Comparison of ENCODE assay signal across 8 cellular contexts in genomic region chr1:37515185-37516034, GRCh38. TPM values are rescaled to one million over a fixed set of nuclear protein-coding genes. Genes with fewer than 3 reads are reported as not detected.
DNase-seq lines count a peak whose midpoint lies in the region; ATAC-seq, FAIRE-seq and TF ChIP-seq lines count a peak whose summit lies in the region.

No MANE protein-coding gene starts in this region.

- TF ChIP-seq POLR2A in HepG2 (IDR thresholded peaks at IDR 0.05; ENCODE audit: insufficient read depth in 1 of 2, low read depth in 2 of 2, low read length in 2 of 2) (no peak), tibial nerve (IDR thresholded peaks at IDR 0.05) (no peak)

- H3K79me2 ChIP-seq in HepG2 (ENCODE audit: insufficient read depth, low read length) = peaks cover 20% of the 10 kb centered on the region

- H3K4me2 ChIP-seq in HepG2 (ENCODE audit: low read depth, low read length) = peak overlapping the region; percentile 94

- no peak for DNase-seq in activated CD8-positive, alpha-beta memory T cell treated with anti-CD3 and anti-CD28 coated beads, Interleukin-2, amount 10 ng/mL, durations not matched to agents 7 days and 5 days
- DNase-seq in activated CD8-positive, alpha-beta memory T cell treated with anti-CD3 and anti-CD28 coated beads, Interleukin-2, amount 50 U/mL, for 48 hours = no peak
- no peak for DNase-seq in activated naive CD8-positive, alpha-beta T cell treated with anti-CD3 and anti-CD28 coated beads, Interleukin-2, amount 50 U/mL, for 24 hours
- DNase-seq in HepG2 (ENCODE audit: low spot score) (no peak), tibial nerve (ENCODE audit: low spot score in 2 of 2) (no peak), NCI-H1694 (lab: John Stamatoyannopoulos, UW) (no peak), NCI-H345 treated with DMSO at 0.1 percent for 48 hours (lab: John Stamatoyannopoulos, UW; ENCODE audit: unreplicated experiment) (no peak)

- no peaks in the 10 kb centered on the region for H3K9me3 Mint-ChIP-seq in activated CD8-positive, alpha-beta memory T cell treated with anti-CD3 and anti-CD28 coated beads, Interleukin-2, amount 10 ng/mL, durations not matched to agents 7 days and 5 days (ENCODE audit: low read depth)
- no peaks in the 10 kb centered on the region for H3K9me3 Mint-ChIP-seq in activated naive CD8-positive, alpha-beta T cell treated with anti-CD3 and anti-CD28 coated beads, Interleukin-2, amount 50 U/mL, for 24 hours

- peaks cover 23% of the 10 kb centered on the region for H3K4me1 ChIP-seq in HepG2 (ENCODE audit: insufficient read depth, low read length)
- peaks cover 0 to 31% (median 8%) of the 10 kb centered on the region in 4 donors for H3K4me1 ChIP-seq in tibial nerve

- peaks cover 47% of the 10 kb centered on the region for H3K4me1 Mint-ChIP-seq in activated CD8-positive, alpha-beta memory T cell treated with anti-CD3 and anti-CD28 coated beads, Interleukin-2, amount 10 ng/mL, durations not matched to agents 7 days and 5 days
- H3K4me1 Mint-ChIP-seq in activated naive CD8-positive, alpha-beta T cell treated with anti-CD3 and anti-CD28 coated beads, Interleukin-2, amount 50 U/mL, for 24 hours = peaks cover 58% of the 10 kb centered on the region

- peaks cover 27% of the 10 kb centered on the region for H3K36me3 Mint-ChIP-seq in activated CD8-positive, alpha-beta memory T cell treated with anti-CD3 and anti-CD28 coated beads, Interleukin-2, amount 10 ng/mL, durations not matched to agents 7 days and 5 days
- H3K36me3 Mint-ChIP-seq in activated naive CD8-positive, alpha-beta T cell treated with anti-CD3 and anti-CD28 coated beads, Interleukin-2, amount 50 U/mL, for 24 hours (ENCODE audit: low read depth) = peaks cover 22% of the 10 kb centered on the region

- intact Hi-C loops in HepG2 (cut with micrococcal nuclease; ENCODE audit: unreplicated experiment) = no loop called here

- peak overlapping the region; percentile 85 for H3K9ac ChIP-seq in HepG2 (ENCODE audit: insufficient read depth, low read depth, low read length)

- peak overlapping the region; percentile 92 for H3K4me3 Mint-ChIP-seq in activated CD8-positive, alpha-beta memory T cell treated with anti-CD3 and anti-CD28 coated beads, Interleukin-2, amount 10 ng/mL, durations not matched to agents 7 days and 5 days
- peak overlapping the region; percentile 87 for H3K4me3 Mint-ChIP-seq in activated naive CD8-positive, alpha-beta T cell treated with anti-CD3 and anti-CD28 coated beads, Interleukin-2, amount 50 U/mL, for 24 hours

- POLR2A ChIA-PET in HepG2 (lab: Yijun Ruan, JAX) = interaction anchor here (0.8 to 2.8 kb wide), 22 partner anchors 9 to 498 kb away, joined by 3 to 52 read pairs (median 8); partner anchors contain the start of genes CDCA8, DNALI1, GNL2 and SNIP1

- H3K27me3 ChIP-seq in HepG2 (ENCODE audit: control insufficient read depth in 1 of 2, insufficient read depth in 2 of 2, low read length in 2 of 2) (no peaks in the 10 kb centered on the region), tibial nerve (no peaks in the 10 kb centered on the region)

- ATAC-seq in activated CD8-positive, alpha-beta memory T cell treated with anti-CD3 and anti-CD28 coated beads, Interleukin-2, amount 10 ng/mL, durations not matched to agents 7 days and 5 days = no peak
- ATAC-seq in activated naive CD8-positive, alpha-beta T cell treated with anti-CD3 and anti-CD28 coated beads, Interleukin-2, amount 50 U/mL, for 24 hours = no peak
- ATAC-seq in HepG2 (no peak), GM19452 (IDR thresholded peaks at IDR 0.05; ENCODE audit: unreplicated experiment) (no peak)

- no peak overlapping the region for H2AFZ ChIP-seq in HepG2 (ENCODE audit: low read length)

- FAIRE-seq in HepG2 (lab: Jason Lieb, UNC) = peak; percentile 8

- TF ChIP-seq CTCF in HepG2 (CRISPR knock-in tag; IDR thresholded peaks at IDR 0.05) (no peak), tibial nerve (IDR thresholded peaks at IDR 0.05) (no peak)

- CTCF ChIA-PET in activated CD8-positive, alpha-beta memory T cell treated with anti-CD3 and anti-CD28 coated beads, Interleukin-2, amount 10 ng/mL, durations not matched to agents 7 days and 5 days (lab: Charles Lee) = interaction anchor here (0.7 to 3.0 kb wide), 19 partner anchors 9 to 176 kb away, joined by 3 to 18 read pairs (median 5); partner anchors contain the start of genes CDCA8 and SNIP1
- CTCF ChIA-PET in HepG2 (lab: Yijun Ruan, JAX; ENCODE audit: low intra/inter-chr PET ratio, low total read pairs) = interaction anchor here (1.1 kb wide), 1 partner anchor 167 kb away, joined by 4 read pairs; no protein-coding TSS in a partner anchor

- H3K27me3 Mint-ChIP-seq in activated CD8-positive, alpha-beta memory T cell treated with anti-CD3 and anti-CD28 coated beads, Interleukin-2, amount 10 ng/mL, durations not matched to agents 7 days and 5 days = no peaks in the 10 kb centered on the region
- no peaks in the 10 kb centered on the region for H3K27me3 Mint-ChIP-seq in activated naive CD8-positive, alpha-beta T cell treated with anti-CD3 and anti-CD28 coated beads, Interleukin-2, amount 50 U/mL, for 24 hours

- 57% methylated on average over 18 of the region's 18 CpGs for WGBS in HepG2 (ENCODE audit: low lambda C conversion rate)
- WGBS in tibial nerve, 2 donors = 70 to 76% methylated on average over 18 of the region's 18 CpGs

- H3K4me3 ChIP-seq in HepG2 (replicated peaks in 1 of 3; ENCODE audit: insufficient read depth in 1 of 3, low read depth in 2 of 3, low read length in 3 of 3) (peak overlapping the region; percentile 84 to 92 (median 90)), tibial nerve (peak overlapping the region; percentile 56 to 71 (median 66))

- in situ Hi-C loops in HepG2 (cut with HindIII; ENCODE audit: extremely low pct_ligation_motif_present, low pct_unique_long_range_greater_than_20kb) = no loop called here

- peak overlapping the region; percentile 94 for H3K27ac Mint-ChIP-seq in activated CD8-positive, alpha-beta memory T cell treated with anti-CD3 and anti-CD28 coated beads, Interleukin-2, amount 10 ng/mL, durations not matched to agents 7 days and 5 days
- H3K27ac Mint-ChIP-seq in activated naive CD8-positive, alpha-beta T cell treated with anti-CD3 and anti-CD28 coated beads, Interleukin-2, amount 50 U/mL, for 24 hours = peak overlapping the region; percentile 96

- TF ChIP-seq EP300 in HepG2 (IDR thresholded peaks at IDR 0.05; ENCODE audit: low read depth in 2 of 2, low read length in 2 of 2) (no peak), HepG2 (CRISPR knock-in tag; IDR thresholded peaks at IDR 0.05; ENCODE audit: borderline replicate concordance) (no peak), tibial nerve (IDR thresholded peaks at IDR 0.05) (no peak)

- H3K9me3 ChIP-seq in HepG2 (ENCODE audit: low read length) (no peaks in the 10 kb centered on the region), tibial nerve (no peaks in the 10 kb centered on the region)

- H3K27ac ChIP-seq in HepG2 (ENCODE audit: extremely low read length, insufficient read depth, low read length) (peak overlapping the region; percentile 96), tibial nerve (peak overlapping the region; percentile 76 to 96 (median 93))

- no peak for TF ChIP-seq RAD21 in HepG2 (CRISPR knock-in tag; IDR thresholded peaks at IDR 0.05)

- peaks cover 9% of the 10 kb centered on the region; the same call in 1 of the 2 replicates for H4K20me1 ChIP-seq in HepG2 (ENCODE audit: insufficient read depth, low read length)

- BruUV-seq in HepG2 (replicated peaks; lab: Mats Ljungman, UMichigan) = TSS peak; percentile 97

- H3K36me3 ChIP-seq in HepG2 (replicated peaks in 1 of 2; ENCODE audit: control insufficient read depth in 1 of 2, insufficient read depth in 2 of 2, low read length in 2 of 2) = peaks cover 4 to 14% of the 10 kb centered on the region in 2 experiments; a peak in 3 of 5 replicates
- peaks cover 0 to 22% (median 0%) of the 10 kb centered on the region in 3 donors for H3K36me3 ChIP-seq in tibial nerve

RNA-seq across cellular contexts. Expression of gene MEAF6, which starts 0.8 kb away (rescaled TPM):
- 10 to 100 TPM; 63.2 to 80.7 TPM for total RNA-seq in activated CD8-positive, alpha-beta memory T cell treated with anti-CD3 and anti-CD28 coated beads, Interleukin-2, amount 10 ng/mL, durations not matched to agents 7 days and 5 days
- 45.6 and 67.6 TPM in 2 replicates for total RNA-seq in HepG2 (2016; rRNA removed; fragmentation: Illumina TruSeq; extraction: Trizol)
- 19.8 and 20.4 TPM in 2 replicates for total RNA-seq in HepG2 (2016; cell fraction: cytosol; rRNA removed; fragmentation: Illumina TruSeq; extraction: Trizol; ENCODE audit: low read depth)
- 47.7 and 62.7 TPM in 2 replicates for total RNA-seq in HepG2 (2016; cell fraction: insoluble cytoplasmic fraction; rRNA removed; fragmentation: Illumina TruSeq; extraction: Trizol)
- total RNA-seq in HepG2 (2016; cell fraction: membrane; rRNA removed; fragmentation: Illumina TruSeq; extraction: Trizol) = 37.7 and 38.7 TPM in 2 replicates
- 28.0 and 36.7 TPM in 2 replicates for total RNA-seq in HepG2 (2016; cell fraction: nucleus; rRNA removed; fragmentation: Illumina TruSeq; extraction: Trizol)
- 24.6 and 29.5 TPM in 2 replicates for polyA plus RNA-seq in HepG2 (2011; rRNA removed)
- polyA plus RNA-seq in HepG2 (2011; cell fraction: cytosol; rRNA removed) = 16.3 and 30.1 TPM in 2 replicates
- polyA plus RNA-seq in HepG2 (2011; cell fraction: nucleus; rRNA removed) = 17.5 and 23.0 TPM in 2 replicates
- polyA plus RNA-seq in HepG2 (2012) = 26.8 and 30.1 TPM in 2 replicates
- 19.7 and 22.4 TPM in 2 replicates for polyA plus RNA-seq in HepG2 (2016; cell fraction: cytosol; fragmentation: Illumina TruSeq; extraction: Trizol; ENCODE audit: low read depth)
- 79.9 and 89.9 TPM in 2 replicates for polyA plus RNA-seq in HepG2 (2016; cell fraction: insoluble cytoplasmic fraction; fragmentation: Illumina TruSeq; extraction: Trizol; ENCODE audit: low read depth)
- polyA plus RNA-seq in HepG2 (2016; cell fraction: membrane; fragmentation: Illumina TruSeq; extraction: Trizol; ENCODE audit: low read depth) = 34.2 and 35.5 TPM in 2 replicates
- 43.7 and 52.2 TPM in 2 replicates for polyA plus RNA-seq in HepG2 (2016; cell fraction: nucleus; fragmentation: Illumina TruSeq; extraction: Trizol; ENCODE audit: insufficient read depth, low read depth)
- polyA minus RNA-seq in HepG2 (2011; rRNA and poly(A)+ RNA removed; ENCODE audit: low replicate concordance) = 5.8 and 11.9 TPM in 2 replicates
- polyA minus RNA-seq in HepG2 (2011; cell fraction: cytosol; rRNA and poly(A)+ RNA removed) = 13.2 and 14.9 TPM in 2 replicates
- 37.2 and 43.1 TPM in 2 replicates for polyA minus RNA-seq in HepG2 (2011; cell fraction: nucleus; rRNA and poly(A)+ RNA removed)
- total RNA-seq in tibial nerve = 10 to 100 TPM; 33.3 to 59.4 (median 40.3) TPM

RNA-seq across cellular contexts. Expression of gene SNIP1, which starts 38.7 kb away (rescaled TPM):
- total RNA-seq in activated CD8-positive, alpha-beta memory T cell treated with anti-CD3 and anti-CD28 coated beads, Interleukin-2, amount 10 ng/mL, durations not matched to agents 7 days and 5 days = 10 to 100 TPM; 28.4 to 29.4 TPM
- total RNA-seq in HepG2 (2016; rRNA removed; fragmentation: Illumina TruSeq; extraction: Trizol) (10.9 and 11.2 TPM in 2 replicates), tibial nerve (10 to 100 TPM in 3 of 4 donors, 1 to 10 TPM in 1; 9.0 to 46.9 (median 37.7) TPM)
- total RNA-seq in HepG2 (2016; cell fraction: cytosol; rRNA removed; fragmentation: Illumina TruSeq; extraction: Trizol; ENCODE audit: low read depth) = 0.71 and 1.1 TPM in 2 replicates
- 9.9 and 10.7 TPM in 2 replicates for total RNA-seq in HepG2 (2016; cell fraction: insoluble cytoplasmic fraction; rRNA removed; fragmentation: Illumina TruSeq; extraction: Trizol)
- 3.6 and 4.2 TPM in 2 replicates for total RNA-seq in HepG2 (2016; cell fraction: membrane; rRNA removed; fragmentation: Illumina TruSeq; extraction: Trizol)
- 11.2 and 16.1 TPM in 2 replicates for total RNA-seq in HepG2 (2016; cell fraction: nucleus; rRNA removed; fragmentation: Illumina TruSeq; extraction: Trizol)
- polyA plus RNA-seq in HepG2 (2011; rRNA removed) = 5.5 and 6.2 TPM in 2 replicates
- 4.2 and 4.9 TPM in 2 replicates for polyA plus RNA-seq in HepG2 (2011; cell fraction: cytosol; rRNA removed)
- polyA plus RNA-seq in HepG2 (2011; cell fraction: nucleus; rRNA removed) = 8.6 and 12.5 TPM in 2 replicates
- 5.8 and 6.5 TPM in 2 replicates for polyA plus RNA-seq in HepG2 (2012)
- polyA plus RNA-seq in HepG2 (2016; cell fraction: cytosol; fragmentation: Illumina TruSeq; extraction: Trizol; ENCODE audit: low read depth) = 0.38 and 0.57 TPM in 2 replicates
- 12.0 and 14.1 TPM in 2 replicates for polyA plus RNA-seq in HepG2 (2016; cell fraction: insoluble cytoplasmic fraction; fragmentation: Illumina TruSeq; extraction: Trizol; ENCODE audit: low read depth)
- 1.2 and 1.6 TPM in 2 replicates for polyA plus RNA-seq in HepG2 (2016; cell fraction: membrane; fragmentation: Illumina TruSeq; extraction: Trizol; ENCODE audit: low read depth)
- polyA plus RNA-seq in HepG2 (2016; cell fraction: nucleus; fragmentation: Illumina TruSeq; extraction: Trizol; ENCODE audit: insufficient read depth, low read depth) = 13.5 and 14.6 TPM in 2 replicates
- polyA minus RNA-seq in HepG2 (2011; rRNA and poly(A)+ RNA removed; ENCODE audit: low replicate concordance) = 4.4 and 8.2 TPM in 2 replicates
- 6.9 and 7.6 TPM in 2 replicates for polyA minus RNA-seq in HepG2 (2011; cell fraction: cytosol; rRNA and poly(A)+ RNA removed)
- polyA minus RNA-seq in HepG2 (2011; cell fraction: nucleus; rRNA and poly(A)+ RNA removed) = 21.8 and 22.1 TPM in 2 replicates

RNA-seq across cellular contexts. Expression of gene ZC3H12A, which starts 41.0 kb away (rescaled TPM):
- 10 to 100 TPM; 20.9 to 35.4 TPM for total RNA-seq in activated CD8-positive, alpha-beta memory T cell treated with anti-CD3 and anti-CD28 coated beads, Interleukin-2, amount 10 ng/mL, durations not matched to agents 7 days and 5 days
- total RNA-seq in HepG2 (2016; rRNA removed; fragmentation: Illumina TruSeq; extraction: Trizol) (4.2 and 6.8 TPM in 2 replicates), tibial nerve (10 to 100 TPM in 3 of 4 donors, 1 to 10 TPM in 1; 7.9 to 15.7 (median 10.9) TPM)
- total RNA-seq in HepG2 (2016; cell fraction: cytosol; rRNA removed; fragmentation: Illumina TruSeq; extraction: Trizol; ENCODE audit: low read depth) = 1.2 and 1.8 TPM in 2 replicates
- 3.9 and 5.9 TPM in 2 replicates for total RNA-seq in HepG2 (2016; cell fraction: insoluble cytoplasmic fraction; rRNA removed; fragmentation: Illumina TruSeq; extraction: Trizol)
- 2.6 and 3.2 TPM in 2 replicates for total RNA-seq in HepG2 (2016; cell fraction: membrane; rRNA removed; fragmentation: Illumina TruSeq; extraction: Trizol)
- total RNA-seq in HepG2 (2016; cell fraction: nucleus; rRNA removed; fragmentation: Illumina TruSeq; extraction: Trizol) = 8.0 and 8.9 TPM in 2 replicates
- polyA plus RNA-seq in HepG2 (2011; rRNA removed) = 13.3 and 21.1 TPM in 2 replicates
- 11.9 and 13.7 TPM in 2 replicates for polyA plus RNA-seq in HepG2 (2011; cell fraction: cytosol; rRNA removed)
- polyA plus RNA-seq in HepG2 (2011; cell fraction: nucleus; rRNA removed) = 45.8 and 63.2 TPM in 2 replicates
- 3.7 and 6.2 TPM in 2 replicates for polyA plus RNA-seq in HepG2 (2012)
- 0.97 and 1.0 TPM in 2 replicates for polyA plus RNA-seq in HepG2 (2016; cell fraction: cytosol; fragmentation: Illumina TruSeq; extraction: Trizol; ENCODE audit: low read depth)
- polyA plus RNA-seq in HepG2 (2016; cell fraction: insoluble cytoplasmic fraction; fragmentation: Illumina TruSeq; extraction: Trizol; ENCODE audit: low read depth) = 5.6 and 5.9 TPM in 2 replicates
- 2.2 and 2.6 TPM in 2 replicates for polyA plus RNA-seq in HepG2 (2016; cell fraction: membrane; fragmentation: Illumina TruSeq; extraction: Trizol; ENCODE audit: low read depth)
- polyA plus RNA-seq in HepG2 (2016; cell fraction: nucleus; fragmentation: Illumina TruSeq; extraction: Trizol; ENCODE audit: insufficient read depth, low read depth) = 17.0 and 18.8 TPM in 2 replicates
- 12.1 and 39.9 TPM in 2 replicates for polyA minus RNA-seq in HepG2 (2011; rRNA and poly(A)+ RNA removed; ENCODE audit: low replicate concordance)
- polyA minus RNA-seq in HepG2 (2011; cell fraction: cytosol; rRNA and poly(A)+ RNA removed) = 5.1 and 5.8 TPM in 2 replicates
- 8.0 and 14.0 TPM in 2 replicates for polyA minus RNA-seq in HepG2 (2011; cell fraction: nucleus; rRNA and poly(A)+ RNA removed)

RNA-seq across cellular contexts. Expression of gene DNALI1, which starts 41.3 kb away (rescaled TPM):
- total RNA-seq in activated CD8-positive, alpha-beta memory T cell treated with anti-CD3 and anti-CD28 coated beads, Interleukin-2, amount 10 ng/mL, durations not matched to agents 7 days and 5 days = under 1 TPM; 0.26 to 0.30 TPM
- 0.42 and 0.52 TPM in 2 replicates for total RNA-seq in HepG2 (2016; rRNA removed; fragmentation: Illumina TruSeq; extraction: Trizol)
- not detected in 2 replicates for total RNA-seq in HepG2 (2016; cell fraction: cytosol; rRNA removed; fragmentation: Illumina TruSeq; extraction: Trizol; ENCODE audit: low read depth)
- total RNA-seq in HepG2 (2016; cell fraction: insoluble cytoplasmic fraction; rRNA removed; fragmentation: Illumina TruSeq; extraction: Trizol) = 0.24 and 0.62 TPM in 2 replicates
- total RNA-seq in HepG2 (2016; cell fraction: membrane; rRNA removed; fragmentation: Illumina TruSeq; extraction: Trizol) = 0.14 and 0.28 TPM in 2 replicates
- 0.47 TPM in 1 of 2 replicates, not detected in the other for total RNA-seq in HepG2 (2016; cell fraction: nucleus; rRNA removed; fragmentation: Illumina TruSeq; extraction: Trizol)
- polyA plus RNA-seq in HepG2 (2011; rRNA removed) = 0.70 and 0.93 TPM in 2 replicates
- polyA plus RNA-seq in HepG2 (2011; cell fraction: cytosol; rRNA removed) = 0.31 and 0.53 TPM in 2 replicates
- polyA plus RNA-seq in HepG2 (2011; cell fraction: nucleus; rRNA removed) = 2.0 and 2.8 TPM in 2 replicates
- 1.1 and 2.8 TPM in 2 replicates for polyA plus RNA-seq in HepG2 (2012)
- polyA plus RNA-seq in HepG2 (2016; cell fraction: cytosol; fragmentation: Illumina TruSeq; extraction: Trizol; ENCODE audit: low read depth) = 0.09 and 0.32 TPM in 2 replicates
- polyA plus RNA-seq in HepG2 (2016; cell fraction: insoluble cytoplasmic fraction; fragmentation: Illumina TruSeq; extraction: Trizol; ENCODE audit: low read depth) = 0.59 and 0.83 TPM in 2 replicates
- polyA plus RNA-seq in HepG2 (2016; cell fraction: membrane; fragmentation: Illumina TruSeq; extraction: Trizol; ENCODE audit: low read depth) = 0.06 and 0.19 TPM in 2 replicates
- polyA plus RNA-seq in HepG2 (2016; cell fraction: nucleus; fragmentation: Illumina TruSeq; extraction: Trizol; ENCODE audit: insufficient read depth, low read depth) = 0.29 and 0.63 TPM in 2 replicates
- polyA minus RNA-seq in HepG2 (2011; rRNA and poly(A)+ RNA removed; ENCODE audit: low replicate concordance) = 1.0 TPM in 1 of 2 replicates, not detected in the other
- not detected in 2 replicates for polyA minus RNA-seq in HepG2 (2011; cell fraction: cytosol; rRNA and poly(A)+ RNA removed)
- polyA minus RNA-seq in HepG2 (2011; cell fraction: nucleus; rRNA and poly(A)+ RNA removed) = 0.64 and 0.99 TPM in 2 replicates
- total RNA-seq in tibial nerve = 10 to 100 TPM in 1 of 4 donors, 1 to 10 TPM in 3; 6.3 to 10.3 (median 9.5) TPM
